Comparison of ENCODE assay signal across 8 cellular contexts in the genomic region with DNA sequence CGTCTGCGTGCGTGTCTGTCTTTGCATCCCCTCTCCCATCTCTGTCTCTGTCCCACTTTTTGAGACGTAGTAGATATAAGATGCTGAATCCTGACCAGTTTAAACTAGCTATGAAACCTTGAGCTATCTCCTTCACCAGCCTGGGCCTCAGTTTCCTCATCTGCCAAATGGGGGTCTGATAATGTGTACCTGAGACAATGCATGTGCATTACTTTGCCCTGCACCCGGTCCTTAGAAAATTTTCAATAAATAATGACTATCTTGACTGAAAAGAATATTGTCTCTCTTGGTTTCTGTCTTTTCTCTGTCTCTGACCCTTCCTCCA. TPM values are rescaled to one million over a fixed set of nuclear protein-coding genes. Genes with fewer than 3 reads are reported as not detected.
DNase-seq lines count a peak whose midpoint lies in the region; ATAC-seq and TF ChIP-seq lines count a peak whose summit lies in the region.

No MANE protein-coding gene starts in this region.

- no peaks in the 10 kb centered on the region for H3K9me3 ChIP-seq in CD4-positive, alpha-beta T cell (ENCODE audit: control insufficient read depth, low read length)
- H3K9me3 ChIP-seq in PC-3 (ENCODE audit: low read length) (no peaks in the 10 kb centered on the region), osteoblast (ENCODE audit: low read depth, low read length) (no peaks in the 10 kb centered on the region)

- POLR2A ChIA-PET in CD4-positive, alpha-beta T cell (lab: Charles Lee), result interaction anchor here (1.0 to 1.7 kb wide), 3 partner anchors 8 to 131 kb away, joined by 4 to 15 read pairs (median 6); partner anchors contain the start of gene TSPYL2
- POLR2A ChIA-PET in PC-3 (lab: Charles Lee; ENCODE audit: unreplicated experiment), result no interaction called here

- H3K4me3 ChIP-seq in PC-3 (ENCODE audit: low read length) (peak overlapping the region; percentile 77), osteoblast (ENCODE audit: insufficient read depth, low read length) (peak overlapping the region; percentile 72)

- no peak for ATAC-seq in CD4-positive, alpha-beta T cell (ENCODE audit: poor library complexity)
- no peak for ATAC-seq in PC-3
- no peak for ATAC-seq in GM21576 (IDR thresholded peaks at IDR 0.05; ENCODE audit: unreplicated experiment)

- H3K36me3 Mint-ChIP-seq in CD4-positive, alpha-beta T cell (ENCODE audit: low read depth), result peaks cover 13% of the 10 kb centered on the region
- peaks cover 4% of the 10 kb centered on the region for H3K36me3 Mint-ChIP-seq in endothelial cell (ENCODE audit: low read depth, unreplicated experiment)

- peak overlapping the region; percentile 93 for H3K27ac Mint-ChIP-seq in CD4-positive, alpha-beta T cell
- H3K27ac Mint-ChIP-seq in endothelial cell (ENCODE audit: unreplicated experiment), result peak overlapping the region; percentile 75

- H3K4me2 ChIP-seq in PC-3 (ENCODE audit: low read length) (peak overlapping the region; percentile 98), osteoblast (ENCODE audit: insufficient read depth, low read length) (peak overlapping the region; percentile 82)

- H2AFZ ChIP-seq in PC-3 (ENCODE audit: low read length), result peak overlapping the region; percentile 89
- peak overlapping the region; percentile 53 for H2AFZ ChIP-seq in osteoblast (ENCODE audit: low read length)

- no peaks in the 10 kb centered on the region for H3K27me3 ChIP-seq in CD4-positive, alpha-beta T cell (ENCODE audit: control insufficient read depth, insufficient read depth, low read length)
- H3K27me3 ChIP-seq in PC-3 (ENCODE audit: low read length) (no peaks in the 10 kb centered on the region), osteoblast (ENCODE audit: insufficient read depth, low read length) (no peaks in the 10 kb centered on the region)

- H3K9ac ChIP-seq in PC-3 (ENCODE audit: low read length), result peak overlapping the region; percentile 64

- H3K9me2 ChIP-seq in PC-3 (replicated peaks; ENCODE audit: low read length), result no peaks in the 10 kb centered on the region

- intact Hi-C loops in CD4-positive, alpha-beta T cell (cut with DNase I, micrococcal nuclease), result loop anchor here in 1 of 2 experiments (5.0 to 10.0 kb wide), 2 partner anchors 97 to 830 kb away; no protein-coding TSS in a partner anchor
- intact Hi-C loops in PC-3 (cut with micrococcal nuclease), result no loop called here

- H3K9me3 Mint-ChIP-seq in CD4-positive, alpha-beta T cell, result no peaks in the 10 kb centered on the region
- no peaks in the 10 kb centered on the region for H3K9me3 Mint-ChIP-seq in endothelial cell (ENCODE audit: unreplicated experiment)

- H3K79me2 ChIP-seq in PC-3 (ENCODE audit: low read length), result peaks cover 18% of the 10 kb centered on the region
- H3K79me2 ChIP-seq in osteoblast (ENCODE audit: insufficient read depth, low read length), result peaks cover 5% of the 10 kb centered on the region

- peaks cover 29% of the 10 kb centered on the region for H3K4me1 Mint-ChIP-seq in CD4-positive, alpha-beta T cell (ENCODE audit: low read depth)
- no peaks in the 10 kb centered on the region for H3K4me1 Mint-ChIP-seq in endothelial cell (ENCODE audit: unreplicated experiment)

- CTCF ChIA-PET in CD4-positive, alpha-beta T cell (lab: Charles Lee), result no interaction called here
- CTCF ChIA-PET in PC-3 (lab: Charles Lee), result no interaction called here

- H3K36me3 ChIP-seq in PC-3 (ENCODE audit: low read depth, low read length) (no peaks in the 10 kb centered on the region), osteoblast (ENCODE audit: insufficient read depth, low read length) (no peaks in the 10 kb centered on the region)

- no peaks in the 10 kb centered on the region for H3K27me3 Mint-ChIP-seq in CD4-positive, alpha-beta T cell
- H3K27me3 Mint-ChIP-seq in endothelial cell (ENCODE audit: unreplicated experiment), result peaks cover 1% of the 10 kb centered on the region

- peak overlapping the region; percentile 93 for H3K4me3 Mint-ChIP-seq in CD4-positive, alpha-beta T cell
- H3K4me3 Mint-ChIP-seq in endothelial cell (ENCODE audit: unreplicated experiment), result peak overlapping the region; percentile 97

- no peaks in the 10 kb centered on the region for H4K20me1 ChIP-seq in PC-3 (ENCODE audit: low read length)
- no peaks in the 10 kb centered on the region for H4K20me1 ChIP-seq in osteoblast (ENCODE audit: insufficient read depth, low read length)

- TF ChIP-seq CTCF in CD4-positive, alpha-beta T cell (IDR thresholded peaks at IDR 0.05), result no peak
- TF ChIP-seq CTCF in PC-3 (conservative IDR thresholded peaks at IDR 0.05; ENCODE audit: low read depth, low read length) (no peak), endothelial cell (IDR thresholded peaks at IDR 0.05; ENCODE audit: unreplicated experiment) (no peak), osteoblast (IDR thresholded peaks at IDR 0.05; ENCODE audit: extremely low read depth, low read depth, low read length) (no peak)

- H3F3A ChIP-seq in PC-3 (ENCODE audit: low read length, unreplicated experiment), result no peaks in the 10 kb centered on the region

- no peak for DNase-seq in CD4-positive, alpha-beta T cell
- no peak for DNase-seq in PC-3
- no peak for DNase-seq in endothelial cell (ENCODE audit: low spot score)
- DNase-seq in osteoblast (ENCODE audit: insufficient read length, low spot score, missing footprints), result no peak
- DNase-seq in HT-29 (ENCODE audit: low spot score), result no peak
- no peak for DNase-seq in HPDE6-E6E7 (ENCODE audit: extremely low spot score)
- DNase-seq in C1 segment of cervical spinal cord (lab: John Stamatoyannopoulos, UW), result no peak

- H3K4me1 ChIP-seq in PC-3 (ENCODE audit: insufficient read depth, low read length), result peaks cover 10% of the 10 kb centered on the region; the same call in 1 of the 2 replicates
- H3K4me1 ChIP-seq in osteoblast (ENCODE audit: insufficient read depth, low read length), result peaks cover 9% of the 10 kb centered on the region

- peak overlapping the region; percentile 15 for H3K27ac ChIP-seq in CD4-positive, alpha-beta T cell (ENCODE audit: low read depth, low read length)
- peak overlapping the region; percentile 26 for H3K27ac ChIP-seq in PC-3 (ENCODE audit: low read length)
- peak overlapping the region; percentile 3 for H3K27ac ChIP-seq in osteoblast (ENCODE audit: low read depth, low read length)

- BruUV-seq in PC-3 (replicated peaks; lab: Mats Ljungman, UMichigan), result TSS peak; percentile 56

RNA-seq across cellular contexts. Expression of gene KANTR, which starts 0.6 kb away (rescaled TPM):
- total RNA-seq in CD4-positive, alpha-beta T cell, result 1 to 10 TPM; 6.2 to 6.8 TPM
- total RNA-seq in PC-3 (2014; rRNA removed) (9.3 and 9.7 TPM in 2 replicates), endothelial cell (ENCODE audit: unreplicated experiment) (10.5 TPM), osteoblast (12.3 and 13.3 TPM in 2 replicates)
- 8.0 and 11.9 TPM in 2 replicates for total RNA-seq in HT-29 (2014; rRNA removed; shearing (Covaris generic))

RNA-seq across cellular contexts. Expression of gene TSPYL2, which starts 12.4 kb away (rescaled TPM):
- 100 to 1,000 TPM; 428 to 461 TPM for total RNA-seq in CD4-positive, alpha-beta T cell
- 22.4 and 23.2 TPM in 2 replicates for total RNA-seq in PC-3 (2014; rRNA removed)
- 27.9 TPM for total RNA-seq in endothelial cell (ENCODE audit: unreplicated experiment)
- total RNA-seq in osteoblast, result 13.6 and 15.9 TPM in 2 replicates
- 14.1 and 14.8 TPM in 2 replicates for total RNA-seq in HT-29 (2014; rRNA removed; shearing (Covaris generic))

RNA-seq across cellular contexts. Expression of gene GPR173, which starts 46.0 kb away (rescaled TPM):
- total RNA-seq in CD4-positive, alpha-beta T cell, result not detected
- 1.6 and 2.2 TPM in 2 replicates for total RNA-seq in PC-3 (2014; rRNA removed)
- 9.4 TPM for total RNA-seq in endothelial cell (ENCODE audit: unreplicated experiment)
- 1.8 and 2.2 TPM in 2 replicates for total RNA-seq in osteoblast
- total RNA-seq in HT-29 (2014; rRNA removed; shearing (Covaris generic)), result not detected in 2 replicates

Comparison
In these comparisons a context has a peak if more than half of its experiments do, and no peak if none do; other contexts are left out.
1. RNA of gene TSPYL2, which starts 12.4 kb away (total RNA-seq): 428 to 461 TPM in CD4-positive, alpha-beta T cell; 27.9 TPM in endothelial cell (single experiment), 22.4 to 23.2 TPM in PC-3, 13.6 to 15.9 TPM in osteoblast and 14.1 to 14.8 TPM in HT-29; every median in the first group is over 10 times any median in the second.
2. Peak in every context shown above with its lines, with median percentiles within 50 percentile points of each other: H3K27ac ChIP-seq.